20 cellular contexts compared by ENCODE assay signal in genomic region chr2:17429130-17429529, GRCh38.
A peak's percentile ranks its signal among the peaks of the same experiment; 100 is the strongest.
DNase-seq lines count a peak whose midpoint lies in the region; ATAC-seq and TF ChIP-seq lines count a peak whose summit lies in the region.
"Had no signal": no experiment of that assay in that cellular context is flagged by ENCODE, and none has a peak within 500 bp of the region (broad histone marks: within the 10 kb centered on the region; RNA-seq: fewer than 3 reads in every experiment).

No MANE protein-coding gene starts in this region.

- H3K27ac ChIP-seq in GM23338 (ENCODE audit: low read depth) = no peak overlapping the region
- H3K27ac ChIP-seq: adrenal gland, C4-2B, colonic mucosa, heart right ventricle, transverse colon had no signal

- H3K27ac Mint-ChIP-seq in GM23338 = no peak overlapping the region
- H3K27ac Mint-ChIP-seq in activated CD4-positive, alpha-beta T cell treated with anti-CD3 and anti-CD28 coated beads, Interleukin-2, amount 10 ng/mL, durations not matched to agents 7 days and 5 days = no peak overlapping the region
- H3K27ac Mint-ChIP-seq: activated B cell treated with CpG ODN at 0.5 μM for 24 hours; activated T-helper 2 cell treated with anti-CD3 and anti-CD28 coated beads, Interferon-gamma antibody, Interleukin-2, Interleukin-4, amounts not matched to agents 10 μg/mL and 5 μg/mL and 100 μg/mL, durations not matched to agents 14 hours and 24 hours and 36 hours; HFFc6; T-cell had no signal

- H3K36me3 ChIP-seq in GM23338 (ENCODE audit: insufficient read depth) = no peaks in the 10 kb centered on the region
- H3K36me3 ChIP-seq: adrenal gland, colonic mucosa, heart right ventricle, transverse colon had no signal

- no peaks in the 10 kb centered on the region for H3K27me3 ChIP-seq in GM23338 (ENCODE audit: insufficient read depth)
- H3K27me3 ChIP-seq: adrenal gland, colonic mucosa, heart right ventricle, transverse colon had no signal

- CTCF ChIA-PET in activated CD4-positive, alpha-beta T cell treated with anti-CD3 and anti-CD28 coated beads, Interleukin-2, amount 10 ng/mL, durations not matched to agents 7 days and 5 days (lab: Charles Lee) = no interaction called here

- TF ChIP-seq CTCF in fibroblast of the aortic adventitia (IDR thresholded peaks at IDR 0.05; ENCODE audit: insufficient read depth, low read length) (no peak), GM23338 (conservative IDR thresholded peaks at IDR 0.05; ENCODE audit: low read depth in 2 of 2) (no peak)

- no peaks in the 10 kb centered on the region for H3K36me3 Mint-ChIP-seq in GM23338 (ENCODE audit: low read depth)
- no peaks in the 10 kb centered on the region for H3K36me3 Mint-ChIP-seq in activated CD4-positive, alpha-beta T cell treated with anti-CD3 and anti-CD28 coated beads, Interleukin-2, amount 10 ng/mL, durations not matched to agents 7 days and 5 days (ENCODE audit: low read depth)
- H3K36me3 Mint-ChIP-seq: T-cell had no signal

- H3F3A ChIP-seq in GM23338 (replicated peaks; ENCODE audit: low read depth) = no peaks in the 10 kb centered on the region

- DNase-seq in HS-27A (ENCODE audit: low read depth) (peak; percentile 93), amniotic epithelial cell (ENCODE audit: low read depth) (peak; percentile 41), fibroblast of the aortic adventitia (ENCODE audit: low read depth) (peak; percentile 64), stromal cell of bone marrow (ENCODE audit: low read depth) (peak; percentile 57), GM23338 (ENCODE audit: low spot score) (no peak), NCI-H146 (lab: John Stamatoyannopoulos, UW) (no peak)
- no peak for DNase-seq in activated CD4-positive, alpha-beta T cell treated with anti-CD3 and anti-CD28 coated beads, Interleukin-2, amount 10 ng/mL, durations not matched to agents 7 days and 5 days
- DNase-seq: activated B cell treated with CpG ODN at 0.5 μM for 24 hours, adrenal gland, colonic mucosa, heart right ventricle, HFFc6, islet precursor cell, KG1, midbrain, NCI-H1436 treated with DMSO at 0.1 percent for 48 hours, T-cell, transverse colon had no signal

- no peak overlapping the region for H2AFZ ChIP-seq in GM23338

- no peaks in the 10 kb centered on the region for H3K4me1 ChIP-seq in GM23338 (ENCODE audit: insufficient read depth)
- H3K4me1 ChIP-seq: adrenal gland, colonic mucosa, heart right ventricle, transverse colon had no signal

- no peak for ATAC-seq in GM23338
- ATAC-seq: heart right ventricle, T-cell had no signal

- no peak overlapping the region for H3K4me3 ChIP-seq in fibroblast of the aortic adventitia (ENCODE audit: low read depth, low read length)
- H3K4me3 ChIP-seq in GM23338 = no peak overlapping the region
- H3K4me3 ChIP-seq: adrenal gland, colonic mucosa, heart right ventricle, transverse colon had no signal

- H3K9me3 Mint-ChIP-seq in GM23338 = no peaks in the 10 kb centered on the region
- H3K9me3 Mint-ChIP-seq in activated CD4-positive, alpha-beta T cell treated with anti-CD3 and anti-CD28 coated beads, Interleukin-2, amount 10 ng/mL, durations not matched to agents 7 days and 5 days = no peaks in the 10 kb centered on the region
- H3K9me3 Mint-ChIP-seq: activated B cell treated with CpG ODN at 0.5 μM for 24 hours; activated T-helper 2 cell treated with anti-CD3 and anti-CD28 coated beads, Interferon-gamma antibody, Interleukin-2, Interleukin-4, amounts not matched to agents 10 μg/mL and 5 μg/mL and 100 μg/mL, durations not matched to agents 14 hours and 24 hours and 36 hours had no signal

- H3K4me3 Mint-ChIP-seq in GM23338 = no peak overlapping the region
- no peak overlapping the region for H3K4me3 Mint-ChIP-seq in activated CD4-positive, alpha-beta T cell treated with anti-CD3 and anti-CD28 coated beads, Interleukin-2, amount 10 ng/mL, durations not matched to agents 7 days and 5 days
- H3K4me3 Mint-ChIP-seq: activated B cell treated with CpG ODN at 0.5 μM for 24 hours, HFFc6, T-cell had no signal

- no peaks in the 10 kb centered on the region for H3K79me2 ChIP-seq in GM23338 (replicated peaks; ENCODE audit: insufficient read depth)

- H3K9me2 ChIP-seq in GM23338 (ENCODE audit: insufficient read depth) = no peaks in the 10 kb centered on the region

- H3K4me1 Mint-ChIP-seq in GM23338 = peaks cover 3% of the 10 kb centered on the region; the same call in 2 of the 3 replicates
- no peaks in the 10 kb centered on the region for H3K4me1 Mint-ChIP-seq in activated CD4-positive, alpha-beta T cell treated with anti-CD3 and anti-CD28 coated beads, Interleukin-2, amount 10 ng/mL, durations not matched to agents 7 days and 5 days
- H3K4me1 Mint-ChIP-seq: activated B cell treated with CpG ODN at 0.5 μM for 24 hours, T-cell had no signal

- H4K20me1 ChIP-seq in GM23338 (replicated peaks; ENCODE audit: insufficient read depth) = no peaks in the 10 kb centered on the region

- no peak overlapping the region for H3K4me2 ChIP-seq in GM23338

- H3K27me3 Mint-ChIP-seq in GM23338 (ENCODE audit: insufficient read depth, low read depth, poor library complexity) = peaks cover 2% of the 10 kb centered on the region
- H3K27me3 Mint-ChIP-seq in activated CD4-positive, alpha-beta T cell treated with anti-CD3 and anti-CD28 coated beads, Interleukin-2, amount 10 ng/mL, durations not matched to agents 7 days and 5 days = no peaks in the 10 kb centered on the region
- H3K27me3 Mint-ChIP-seq: T-cell had no signal

- POLR2A ChIA-PET in activated CD4-positive, alpha-beta T cell treated with anti-CD3 and anti-CD28 coated beads, Interleukin-2, amount 10 ng/mL, durations not matched to agents 7 days and 5 days (lab: Charles Lee) = no interaction called here

TF ChIP-seq in GM23338, 12 proteins besides CTCF, POLR2A, EP300 and RAD21 (continues in another document):
- TF ChIP-seq JUNB (IDR thresholded peaks at IDR 0.05; ENCODE audit: unreplicated experiment) (no peak), STAT1 (IDR thresholded peaks at IDR 0.05; ENCODE audit: unreplicated experiment) (no peak), ZNF331 (CRISPR knock-in tag; IDR thresholded peaks at IDR 0.05; ENCODE audit: low read depth) (no peak), EZH2 (IDR thresholded peaks at IDR 0.05; ENCODE audit: low read depth, unreplicated experiment) (no peak)
- TF ChIP-seq, protein P1, sequence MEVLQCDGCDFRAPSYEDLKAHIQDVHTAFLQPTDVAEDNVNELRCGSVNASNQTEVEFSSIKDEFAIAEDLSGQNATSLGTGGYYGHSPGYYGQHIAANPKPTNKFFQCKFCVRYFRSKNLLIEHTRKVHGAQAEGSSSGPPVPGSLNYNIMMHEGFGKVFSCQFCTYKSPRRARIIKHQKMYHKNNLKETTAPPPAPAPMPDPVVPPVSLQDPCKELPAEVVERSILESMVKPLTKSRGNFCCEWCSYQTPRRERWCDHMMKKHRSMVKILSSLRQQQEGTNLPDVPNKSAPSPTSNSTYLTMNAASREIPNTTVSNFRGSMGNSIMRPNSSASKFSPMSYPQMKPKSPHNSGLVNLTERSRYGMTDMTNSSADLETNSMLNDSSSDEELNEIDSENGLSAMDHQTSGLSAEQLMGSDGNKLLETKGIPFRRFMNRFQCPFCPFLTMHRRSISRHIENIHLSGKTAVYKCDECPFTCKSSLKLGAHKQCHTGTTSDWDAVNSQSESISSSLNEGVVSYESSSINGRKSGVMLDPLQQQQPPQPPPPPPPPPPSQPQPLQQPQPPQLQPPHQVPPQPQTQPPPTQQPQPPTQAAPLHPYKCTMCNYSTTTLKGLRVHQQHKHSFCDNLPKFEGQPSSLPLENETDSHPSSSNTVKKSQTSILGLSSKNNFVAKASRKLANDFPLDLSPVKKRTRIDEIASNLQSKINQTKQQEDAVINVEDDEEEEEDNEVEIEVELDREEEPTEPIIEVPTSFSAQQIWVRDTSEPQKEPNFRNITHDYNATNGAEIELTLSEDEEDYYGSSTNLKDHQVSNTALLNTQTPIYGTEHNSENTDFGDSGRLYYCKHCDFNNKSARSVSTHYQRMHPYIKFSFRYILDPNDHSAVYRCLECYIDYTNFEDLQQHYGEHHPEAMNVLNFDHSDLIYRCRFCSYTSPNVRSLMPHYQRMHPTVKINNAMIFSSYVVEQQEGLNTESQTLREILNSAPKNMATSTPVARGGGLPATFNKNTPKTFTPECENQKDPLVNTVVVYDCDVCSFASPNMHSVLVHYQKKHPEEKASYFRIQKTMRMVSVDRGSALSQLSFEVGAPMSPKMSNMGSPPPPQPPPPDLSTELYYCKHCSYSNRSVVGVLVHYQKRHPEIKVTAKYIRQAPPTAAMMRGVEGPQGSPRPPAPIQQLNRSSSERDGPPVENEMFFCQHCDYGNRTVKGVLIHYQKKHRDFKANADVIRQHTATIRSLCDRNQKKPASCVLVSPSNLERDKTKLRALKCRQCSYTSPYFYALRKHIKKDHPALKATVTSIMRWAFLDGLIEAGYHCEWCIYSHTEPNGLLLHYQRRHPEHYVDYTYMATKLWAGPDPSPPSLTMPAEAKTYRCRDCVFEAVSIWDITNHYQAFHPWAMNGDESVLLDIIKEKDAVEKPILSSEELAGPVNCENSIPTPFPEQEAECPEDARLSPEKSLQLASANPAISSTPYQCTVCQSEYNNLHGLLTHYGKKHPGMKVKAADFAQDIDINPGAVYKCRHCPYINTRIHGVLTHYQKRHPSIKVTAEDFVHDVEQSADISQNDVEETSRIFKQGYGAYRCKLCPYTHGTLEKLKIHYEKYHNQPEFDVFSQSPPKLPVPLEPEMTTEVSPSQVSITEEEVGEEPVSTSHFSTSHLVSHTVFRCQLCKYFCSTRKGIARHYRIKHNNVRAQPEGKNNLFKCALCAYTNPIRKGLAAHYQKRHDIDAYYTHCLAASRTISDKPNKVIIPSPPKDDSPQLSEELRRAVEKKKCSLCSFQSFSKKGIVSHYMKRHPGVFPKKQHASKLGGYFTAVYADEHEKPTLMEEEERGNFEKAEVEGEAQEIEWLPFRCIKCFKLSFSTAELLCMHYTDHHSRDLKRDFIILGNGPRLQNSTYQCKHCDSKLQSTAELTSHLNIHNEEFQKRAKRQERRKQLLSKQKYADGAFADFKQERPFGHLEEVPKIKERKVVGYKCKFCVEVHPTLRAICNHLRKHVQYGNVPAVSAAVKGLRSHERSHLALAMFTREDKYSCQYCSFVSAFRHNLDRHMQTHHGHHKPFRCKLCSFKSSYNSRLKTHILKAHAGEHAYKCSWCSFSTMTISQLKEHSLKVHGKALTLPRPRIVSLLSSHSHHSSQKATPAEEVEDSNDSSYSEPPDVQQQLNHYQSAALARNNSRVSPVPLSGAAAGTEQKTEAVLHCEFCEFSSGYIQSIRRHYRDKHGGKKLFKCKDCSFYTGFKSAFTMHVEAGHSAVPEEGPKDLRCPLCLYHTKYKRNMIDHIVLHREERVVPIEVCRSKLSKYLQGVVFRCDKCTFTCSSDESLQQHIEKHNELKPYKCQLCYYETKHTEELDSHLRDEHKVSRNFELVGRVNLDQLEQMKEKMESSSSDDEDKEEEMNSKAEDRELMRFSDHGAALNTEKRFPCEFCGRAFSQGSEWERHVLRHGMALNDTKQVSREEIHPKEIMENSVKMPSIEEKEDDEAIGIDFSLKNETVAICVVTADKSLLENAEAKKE (CRISPR knock-in tag; IDR thresholded peaks at IDR 0.05) = no peak

Comparison
In these comparisons a context has a peak if more than half of its experiments do, and no peak if none do; other contexts are left out.
1. DNase-seq: peak in HS-27A (single experiment), amniotic epithelial cell (single experiment), fibroblast of the aortic adventitia (single experiment) and stromal cell of bone marrow (single experiment); none in GM23338 (single experiment), activated CD4-positive, alpha-beta T cell treated with anti-CD3 and anti-CD28 coated beads, Interleukin-2, amount 10 ng/mL, durations not matched to agents 7 days and 5 days (single experiment) and NCI-H146 (single experiment).